In the genomic region with DNA sequence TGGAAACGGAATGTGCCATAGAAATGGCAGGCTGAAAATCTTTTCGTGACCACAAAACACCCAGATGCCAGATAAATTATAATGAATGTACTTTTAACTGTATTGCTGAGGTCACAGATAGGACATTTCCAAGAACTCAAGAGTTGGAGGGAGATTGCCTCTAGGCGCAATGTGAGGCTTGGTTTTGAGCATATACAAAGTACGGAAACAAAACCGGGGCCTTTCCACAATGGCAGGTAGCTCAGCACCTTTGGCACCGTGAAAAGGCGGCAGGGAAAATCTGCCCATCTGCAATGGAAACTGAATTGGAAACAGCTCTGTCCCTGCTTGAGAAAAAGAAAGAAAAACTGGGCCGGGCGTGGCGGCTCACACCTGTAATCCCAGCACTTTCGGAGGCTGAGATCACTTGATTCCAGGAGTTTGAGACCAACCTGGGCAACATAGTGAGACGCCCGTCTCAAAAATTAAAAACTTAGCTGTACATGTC, we compare ENCODE assay signal across 20 cellular contexts. TPM values are rescaled to one million over a fixed set of nuclear protein-coding genes. Genes with fewer than 3 reads are reported as not detected.
DNase-seq lines count a peak whose midpoint lies in the region; ATAC-seq and TF ChIP-seq lines count a peak whose summit lies in the region.
"Had no signal": no experiment of that assay in that cellular context is flagged by ENCODE, and none has a peak within 500 bp of the region (broad histone marks: within the 10 kb centered on the region; RNA-seq: fewer than 3 reads in every experiment).

No MANE protein-coding gene starts in this region.

- no peak for ATAC-seq in activated T-cell treated with anti-CD3 and anti-CD28 coated beads, Interleukin-2, amount 50 U/mL, for 72 hours (replicated peaks in 1 of 2)
- no peak for ATAC-seq in GM18498 (IDR thresholded peaks at IDR 0.05; ENCODE audit: unreplicated experiment)
- ATAC-seq: body of pancreas, SK-N-SH treated with all-trans-retinoic acid at 6 μM for 48 hours had no signal

- TF ChIP-seq CTCF in glutamatergic neuron (IDR thresholded peaks at IDR 0.05; ENCODE audit: partially characterized antibody, unreplicated experiment), result no peak

- H3K36me3 Mint-ChIP-seq in activated T-cell treated with anti-CD3 and anti-CD28 coated beads, Interleukin-2, amount 50 U/mL, for 72 hours (ENCODE audit: insufficient read depth in 2 of 2), result no peaks in the 10 kb centered on the region
- H3K36me3 Mint-ChIP-seq in T-helper 2 cell treated with Interferon-gamma antibody and Interleukin-4, amounts not matched to agents 5 μg/mL and 100 μg/mL, for 36 hours (ENCODE audit: low read depth), result peaks cover 2% of the 10 kb centered on the region
- no peaks in the 10 kb centered on the region for H3K36me3 Mint-ChIP-seq in glutamatergic neuron (ENCODE audit: unreplicated experiment)
- H3K36me3 Mint-ChIP-seq: neural progenitor cell had no signal

- peak overlapping the region; percentile 19 for H3K27ac ChIP-seq in urinary bladder (ENCODE audit: low read depth)
- H3K27ac ChIP-seq: BLaER1 treated with 17β-estradiol and CSF1 and Interleukin-3, amounts not matched to agents 10 nM and 100 nM; body of pancreas; neural progenitor cell had no signal

- H3K27ac Mint-ChIP-seq in activated T-cell treated with anti-CD3 and anti-CD28 coated beads, Interleukin-2, amount 50 U/mL, for 72 hours, result peak overlapping the region; percentile 79
- peak overlapping the region; percentile 36 for H3K27ac Mint-ChIP-seq in T-helper 2 cell treated with Interferon-gamma antibody and Interleukin-4, amounts not matched to agents 5 μg/mL and 100 μg/mL, for 36 hours
- H3K27ac Mint-ChIP-seq in glutamatergic neuron (ENCODE audit: unreplicated experiment), result peak overlapping the region; percentile 88
- H3K27ac Mint-ChIP-seq: activated naive CD8-positive, alpha-beta T cell treated with anti-CD3 and anti-CD28 coated beads, Interleukin-2, amount 10 ng/mL, durations not matched to agents 7 days and 5 days; neural progenitor cell had no signal

- peaks cover 63% of the 10 kb centered on the region for H3K4me1 Mint-ChIP-seq in activated T-cell treated with anti-CD3 and anti-CD28 coated beads, Interleukin-2, amount 50 U/mL, for 72 hours (ENCODE audit: low read depth)
- peaks cover 21% of the 10 kb centered on the region for H3K4me1 Mint-ChIP-seq in T-helper 2 cell treated with Interferon-gamma antibody and Interleukin-4, amounts not matched to agents 5 μg/mL and 100 μg/mL, for 36 hours (ENCODE audit: low read depth)
- H3K4me1 Mint-ChIP-seq in glutamatergic neuron (ENCODE audit: low read depth, unreplicated experiment), result peaks cover 55% of the 10 kb centered on the region

- H3K36me3 ChIP-seq in urinary bladder (ENCODE audit: insufficient read depth), result no peaks in the 10 kb centered on the region
- H3K36me3 ChIP-seq: neural progenitor cell had no signal

- no peaks in the 10 kb centered on the region for H3K9me3 Mint-ChIP-seq in activated T-cell treated with anti-CD3 and anti-CD28 coated beads, Interleukin-2, amount 50 U/mL, for 72 hours
- no peaks in the 10 kb centered on the region for H3K9me3 Mint-ChIP-seq in T-helper 2 cell treated with Interferon-gamma antibody and Interleukin-4, amounts not matched to agents 5 μg/mL and 100 μg/mL, for 36 hours
- H3K9me3 Mint-ChIP-seq in glutamatergic neuron (ENCODE audit: unreplicated experiment), result peaks cover 32% of the 10 kb centered on the region
- H3K9me3 Mint-ChIP-seq: activated naive CD8-positive, alpha-beta T cell treated with anti-CD3 and anti-CD28 coated beads, Interleukin-2, amount 10 ng/mL, durations not matched to agents 7 days and 5 days; neural progenitor cell had no signal

- DNase-seq in activated T-cell treated with anti-CD3 and anti-CD28 coated beads, Interleukin-2, amount 50 U/mL, for 72 hours, result no peak
- DNase-seq in activated T-cell treated with anti-CD3 and anti-CD28 coated beads, Interleukin-2, amount 50 U/mL, for 1 hour, result no peak
- no peak for DNase-seq in T-helper 2 cell treated with Interferon-gamma antibody and Interleukin-4, amounts not matched to agents 5 μg/mL and 100 μg/mL, for 36 hours (ENCODE audit: low spot score)
- no peak for DNase-seq in glutamatergic neuron
- no peak for DNase-seq in SIG-M5 treated with dmso at 0.1 percent for 504 hours (lab: John Stamatoyannopoulos, UW; ENCODE audit: unreplicated experiment)
- DNase-seq in mesenteric fat pad (ENCODE audit: low spot score), result no peak
- DNase-seq: ACHN; activated CD4-positive, alpha-beta T cell treated with anti-CD3 and anti-CD28 coated beads for 1 hour; midbrain; MM.1S; RPMI8226 had no signal

- no peak overlapping the region for H3K4me3 ChIP-seq in urinary bladder (ENCODE audit: low read depth, low read length)
- H3K4me3 ChIP-seq: BLaER1 treated with 17β-estradiol and CSF1 and Interleukin-3, amounts not matched to agents 10 nM and 100 nM; body of pancreas; neural progenitor cell; smooth muscle cell had no signal

- WGBS in urinary bladder, result 80% methylated on average over 13 of the region's 13 CpGs

- no peaks in the 10 kb centered on the region for H3K4me1 ChIP-seq in urinary bladder (ENCODE audit: insufficient read depth)
- H3K4me1 ChIP-seq: neural progenitor cell had no signal

- peak overlapping the region; percentile 6 to 76 for H3K4me3 Mint-ChIP-seq in activated T-cell treated with anti-CD3 and anti-CD28 coated beads, Interleukin-2, amount 50 U/mL, for 72 hours
- H3K4me3 Mint-ChIP-seq in T-helper 2 cell treated with Interferon-gamma antibody and Interleukin-4, amounts not matched to agents 5 μg/mL and 100 μg/mL, for 36 hours, result no peak overlapping the region
- H3K4me3 Mint-ChIP-seq in glutamatergic neuron (ENCODE audit: unreplicated experiment), result peak overlapping the region; percentile 67
- H3K4me3 Mint-ChIP-seq: activated naive CD8-positive, alpha-beta T cell treated with anti-CD3 and anti-CD28 coated beads, Interleukin-2, amount 10 ng/mL, durations not matched to agents 7 days and 5 days; neural progenitor cell had no signal

- no peaks in the 10 kb centered on the region for H3K27me3 Mint-ChIP-seq in activated T-cell treated with anti-CD3 and anti-CD28 coated beads, Interleukin-2, amount 50 U/mL, for 72 hours (ENCODE audit: low read depth)
- H3K27me3 Mint-ChIP-seq in T-helper 2 cell treated with Interferon-gamma antibody and Interleukin-4, amounts not matched to agents 5 μg/mL and 100 μg/mL, for 36 hours (ENCODE audit: low read depth), result no peaks in the 10 kb centered on the region
- H3K27me3 Mint-ChIP-seq in glutamatergic neuron (ENCODE audit: unreplicated experiment), result peaks cover 21% of the 10 kb centered on the region
- H3K27me3 Mint-ChIP-seq: activated naive CD8-positive, alpha-beta T cell treated with anti-CD3 and anti-CD28 coated beads, Interleukin-2, amount 10 ng/mL, durations not matched to agents 7 days and 5 days had no signal

RNA-seq across cellular contexts. Expression of a gene that starts 10.5 kb away (rescaled TPM):
- total RNA-seq in activated T-cell treated with anti-CD3 and anti-CD28 coated beads, Interleukin-2, amount 50 U/mL, for 72 hours, result under 1 TPM; 0.17 to 0.23 TPM
- not detected for total RNA-seq in glutamatergic neuron (ENCODE audit: unreplicated experiment)
- total RNA-seq in urinary bladder, result not detected
- 0.03 TPM for polyA plus RNA-seq in urinary bladder
- not detected for total RNA-seq in mesenteric fat pad

RNA-seq across cellular contexts. Expression of a gene that starts 15.1 kb away (rescaled TPM):
- total RNA-seq in activated T-cell treated with anti-CD3 and anti-CD28 coated beads, Interleukin-2, amount 50 U/mL, for 72 hours, result 1 to 10 TPM; 1.4 to 1.8 TPM
- total RNA-seq in glutamatergic neuron (ENCODE audit: unreplicated experiment), result 1.0 TPM
- total RNA-seq in urinary bladder, result 0.95 TPM
- 2.5 TPM for polyA plus RNA-seq in urinary bladder
- 0.93 TPM for total RNA-seq in mesenteric fat pad
- total RNA-seq: G401 had no signal

RNA-seq across cellular contexts. Expression of a gene that starts 22.6 kb away (rescaled TPM):
- total RNA-seq in activated T-cell treated with anti-CD3 and anti-CD28 coated beads, Interleukin-2, amount 50 U/mL, for 72 hours, result 10 to 100 TPM; 18.5 to 18.8 TPM
- total RNA-seq in glutamatergic neuron (ENCODE audit: unreplicated experiment), result 146 TPM
- total RNA-seq in urinary bladder, result 18.6 TPM
- polyA plus RNA-seq in urinary bladder, result 33.4 TPM
- total RNA-seq in mesenteric fat pad, result 22.5 TPM

RNA-seq across cellular contexts. Expression of a gene that starts 34.6 kb away (rescaled TPM):
- total RNA-seq in activated T-cell treated with anti-CD3 and anti-CD28 coated beads, Interleukin-2, amount 50 U/mL, for 72 hours, result 10 to 100 TPM; 64.5 to 81.5 TPM
- total RNA-seq in glutamatergic neuron (ENCODE audit: unreplicated experiment), result 66.0 TPM
- total RNA-seq in urinary bladder, result 6.6 TPM
- 3.5 TPM for polyA plus RNA-seq in urinary bladder
- total RNA-seq in mesenteric fat pad, result 2.3 TPM

Comparison
In these comparisons a context has a peak if more than half of its experiments do, and no peak if none do; other contexts are left out.
1. H3K27ac Mint-ChIP-seq: peak in every context shown above with its lines; median percentile 88 in glutamatergic neuron; 79 in activated T-cell treated with anti-CD3 and anti-CD28 coated beads, Interleukin-2, amount 50 U/mL, for 72 hours; 36 in T-helper 2 cell treated with Interferon-gamma antibody and Interleukin-4, amounts not matched to agents 5 μg/mL and 100 μg/mL, for 36 hours.